In genomic region chr6:128168244-128168643, GRCh38 we compare ENCODE assay signal across 1 cellular context.
TF ChIP-seq lines count a peak whose summit lies in the region.

No MANE protein-coding gene starts in this region.

TF ChIP-seq in GM12878, 131 proteins besides CTCF, POLR2A, EP300 and RAD21 (continued from another document):
- no peak for TF ChIP-seq E2F8 (IDR thresholded peaks at IDR 0.05; ENCODE audit: low read depth, partially characterized antibody)
- no peak for TF ChIP-seq SMAD1 (IDR thresholded peaks at IDR 0.05; ENCODE audit: low read depth, partially characterized antibody)
